27 cellular contexts compared by ENCODE assay signal in the genomic region with DNA sequence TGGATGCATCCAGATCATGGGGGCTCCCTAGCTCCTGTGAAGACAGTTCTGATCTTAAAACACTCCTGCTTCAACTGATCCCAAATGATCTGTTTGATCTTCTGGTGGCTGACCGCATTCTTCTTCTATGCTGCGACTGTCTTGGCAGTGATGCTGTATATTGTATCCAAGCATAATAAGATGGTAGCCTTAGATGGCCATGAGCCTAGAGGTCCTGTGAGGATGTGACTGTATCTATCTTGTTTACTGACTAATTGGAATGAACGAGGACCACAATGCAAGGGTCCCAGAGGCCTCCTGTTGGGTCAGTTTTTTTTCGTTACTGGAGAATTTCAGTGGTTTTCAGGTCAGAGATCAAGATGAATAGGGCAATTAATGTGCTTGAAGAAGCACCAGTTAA. TPM values are rescaled to one million over a fixed set of nuclear protein-coding genes. Genes with fewer than 3 reads are reported as not detected.
"Had no signal": no experiment of that assay in that cellular context is flagged by ENCODE, and none has a peak within 500 bp of the region (broad histone marks: within the 10 kb centered on the region; RNA-seq: fewer than 3 reads in every experiment).

No MANE protein-coding gene starts in this region.

- H3K4me2 ChIP-seq: SK-N-SH had no signal

- H3K4me3 ChIP-seq: adrenal gland, Peyer's patch, SJCRH30 had no signal

- H3K27me3 ChIP-seq: adrenal gland, Peyer's patch, SJCRH30 had no signal

- H3K27ac ChIP-seq: Peyer's patch, RWPE1, SJCRH30, VCaP had no signal

- H3K4me1 ChIP-seq: SJCRH30 had no signal

- DNase-seq: activated CD4-positive, alpha-beta T cell treated with anti-CD3 and anti-CD28 coated beads for 4 hours; activated CD4-positive, alpha-beta T cell treated with anti-CD3 and anti-CD28 coated beads, Interleukin-2, amount 50 U/mL, for 4 hours; activated CD8-positive, alpha-beta memory T cell treated with anti-CD3 and anti-CD28 coated beads, Interleukin-2, amount 50 U/mL, for 48 hours; activated CD8-positive, alpha-beta T cell treated with anti-CD3 and anti-CD28 coated beads, Interleukin-2, amount 10 ng/mL, durations not matched to agents 7 days and 5 days; activated naive CD4-positive, alpha-beta T cell treated with anti-CD3 and anti-CD28 coated beads, Interleukin-2, amount 50 U/mL, for 16 hours; activated naive CD8-positive, alpha-beta T cell treated with anti-CD3 and anti-CD28 coated beads, Interleukin-2, amount 10 ng/mL, durations not matched to agents 7 days and 5 days; activated T-cell treated with anti-CD3 and anti-CD28 coated beads, Interleukin-2, amount 50 U/mL, for 1 hour; adrenal gland; anterior cingulate cortex; cerebellar nuclear complex; Karpas-422; NCI-H1105 treated with DMSO at 0.1 percent for 48 hours; NCI-H1436 treated with DMSO at 0.1 percent for 48 hours; NCI-H187 treated with DMSO at 0.1 percent for 48 hours; NCI-H2081 treated with DMSO at 0.1 percent for 48 hours; NCI-H2227 treated with DMSO at 0.1 percent for 48 hours; NCI-H446 treated with DMSO at 0.1 percent for 48 hours; NCI-H524 treated with DMSO at 0.1 percent for 48 hours; NCI-H82; NK-92 treated with Interleukin-12 subunit alpha and Interleukin-12 subunit beta, amount 100 ng/mL, for 24 hours; Peyer's patch; Right ventricle myocardium superior; SJCRH30; SK-N-SH; T-helper 1 cell had no signal

- H3K36me3 ChIP-seq: adrenal gland, Peyer's patch, SJCRH30 had no signal

- H3K9ac ChIP-seq: SK-N-SH had no signal

- ATAC-seq: activated CD8-positive, alpha-beta T cell treated with anti-CD3 and anti-CD28 coated beads, Interleukin-2, amount 10 ng/mL, durations not matched to agents 7 days and 5 days had no signal

- H3K9me3 ChIP-seq: adrenal gland, Peyer's patch, SJCRH30, SK-N-SH had no signal

RNA-seq across cellular contexts. Expression of gene MPEG1, which starts 7.1 kb away (rescaled TPM):
- total RNA-seq: activated CD8-positive, alpha-beta T cell treated with anti-CD3 and anti-CD28 coated beads, Interleukin-2, amount 10 ng/mL, durations not matched to agents 7 days and 5 days; SJCRH30 had no signal
- polyA plus RNA-seq: SK-N-SH had no signal
